24 cellular contexts compared by ENCODE assay signal in the genomic region with DNA sequence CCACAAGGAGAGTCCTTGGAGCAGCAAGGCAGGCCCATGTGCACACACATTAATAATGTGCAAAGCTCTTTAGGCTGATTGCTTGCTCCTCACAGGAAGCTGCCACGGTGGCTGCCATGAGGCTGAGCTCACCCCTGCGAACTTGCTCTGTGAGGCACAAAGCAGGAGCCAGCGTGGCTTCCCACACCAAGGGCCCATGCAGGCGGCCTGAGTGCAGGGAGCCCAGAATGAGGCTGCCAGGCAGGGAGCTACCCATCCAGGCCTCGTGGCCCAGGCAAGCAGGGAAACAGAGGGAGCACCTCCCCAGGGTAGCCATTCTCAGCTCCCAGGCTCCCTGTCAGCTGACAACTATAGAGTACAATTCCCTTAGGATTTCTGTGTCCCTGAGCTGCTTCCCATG.
"Had no signal": no experiment of that assay in that cellular context is flagged by ENCODE, and none has a peak within 500 bp of the region (broad histone marks: within the 10 kb centered on the region; RNA-seq: fewer than 3 reads in every experiment).

No MANE protein-coding gene starts in this region.

- H3K36me3 ChIP-seq: left lung, neural progenitor cell, ovary, prostate gland, upper lobe of left lung, vagina had no signal

- H3K9me3 Mint-ChIP-seq: mesothelial cell of epicardium; naive B cell; natural killer cell; nephron progenitor cell; neural progenitor cell; stimulated activated effector memory CD8-positive, alpha-beta T cell treated with anti-CD3 and anti-CD28 coated beads, Interleukin-12 subunit alpha, Interleukin-12 subunit beta, amount 100 ng/mL, for 72 hours; stimulated activated naive CD8-positive, alpha-beta T cell treated with anti-CD3 and anti-CD28 coated beads, Interleukin-15, Interleukin-2, amounts not matched to agents 100 ng/mL and 50 ng/mL, for 24 hours had no signal

- DNase-seq: hippocampal formation; left colon; mesendoderm; naive B cell; natural killer cell; nephron progenitor cell; ovary; retina; right cardiac atrium; stimulated activated CD4-positive, alpha-beta T cell treated with anti-CD3 and anti-CD28 coated beads, Interleukin-4, amount 100 ng/mL, for 24 hours; stimulated activated naive CD4-positive, alpha-beta T cell; upper lobe of left lung had no signal

- ATAC-seq: left colon; left lung; natural killer cell; right cardiac atrium; sciatic nerve; stimulated activated effector memory CD8-positive, alpha-beta T cell treated with anti-CD3 and anti-CD28 coated beads, Interleukin-12 subunit alpha, Interleukin-12 subunit beta, amount 100 ng/mL, for 72 hours had no signal

- H3K36me3 Mint-ChIP-seq: mesothelial cell of epicardium; naive B cell; natural killer cell; neural progenitor cell; stimulated activated effector memory CD8-positive, alpha-beta T cell treated with anti-CD3 and anti-CD28 coated beads, Interleukin-12 subunit alpha, Interleukin-12 subunit beta, amount 100 ng/mL, for 72 hours had no signal

- H3K4me1 ChIP-seq: left lung, neural progenitor cell, prostate gland, tibial nerve, upper lobe of left lung, vagina had no signal

- H3K9me3 ChIP-seq: left lung, ovary, prostate gland, tibial nerve, upper lobe of left lung, vagina had no signal

- H3K9ac ChIP-seq: neural progenitor cell had no signal

- H3K27ac Mint-ChIP-seq: mesothelial cell of epicardium; naive B cell; natural killer cell; nephron progenitor cell; neural progenitor cell; stimulated activated effector memory CD8-positive, alpha-beta T cell treated with anti-CD3 and anti-CD28 coated beads, Interleukin-12 subunit alpha, Interleukin-12 subunit beta, amount 100 ng/mL, for 72 hours; stimulated activated naive CD8-positive, alpha-beta T cell treated with anti-CD3 and anti-CD28 coated beads, Interleukin-15, Interleukin-2, amounts not matched to agents 100 ng/mL and 50 ng/mL, for 24 hours had no signal

- H3K4me3 ChIP-seq: left lung, lung, neural progenitor cell, ovary, prostate gland, skin epidermis, tibial nerve, upper lobe of left lung, vagina had no signal

- H2AFZ ChIP-seq: neural progenitor cell had no signal

- H3K4me3 Mint-ChIP-seq: mesothelial cell of epicardium; naive B cell; natural killer cell; nephron progenitor cell; neural progenitor cell; stimulated activated effector memory CD8-positive, alpha-beta T cell treated with anti-CD3 and anti-CD28 coated beads, Interleukin-12 subunit alpha, Interleukin-12 subunit beta, amount 100 ng/mL, for 72 hours; stimulated activated naive CD8-positive, alpha-beta T cell treated with anti-CD3 and anti-CD28 coated beads, Interleukin-15, Interleukin-2, amounts not matched to agents 100 ng/mL and 50 ng/mL, for 24 hours had no signal

- H3K4me1 Mint-ChIP-seq: mesothelial cell of epicardium; naive B cell; natural killer cell; stimulated activated effector memory CD8-positive, alpha-beta T cell treated with anti-CD3 and anti-CD28 coated beads, Interleukin-12 subunit alpha, Interleukin-12 subunit beta, amount 100 ng/mL, for 72 hours had no signal

- H3K27me3 ChIP-seq: left lung, neural progenitor cell, ovary, tibial nerve, upper lobe of left lung, vagina had no signal

- H3K4me2 ChIP-seq: neural progenitor cell had no signal

- H3K27ac ChIP-seq: left lung, neural progenitor cell, ovary, prostate gland, skin epidermis, tibial nerve, upper lobe of left lung, vagina had no signal

- FAIRE-seq: keratinocyte had no signal
